In genomic region chr20:25863536-25864325, GRCh38 we compare ENCODE assay signal across 8 cellular contexts.
DNase-seq lines count a peak whose midpoint lies in the region; ATAC-seq, FAIRE-seq and TF ChIP-seq lines count a peak whose summit lies in the region.

No MANE protein-coding gene starts in this region.

- no peak for FAIRE-seq in bronchial epithelial cell (lab: Jason Lieb, UNC)

- H3K27ac ChIP-seq in muscle layer of duodenum (ENCODE audit: low read length) = no peak overlapping the region

- H3K27me3 ChIP-seq in BE2C = peaks cover 12% of the 10 kb centered on the region
- peaks cover 6% of the 10 kb centered on the region for H3K27me3 ChIP-seq in bronchial epithelial cell (ENCODE audit: control insufficient read depth, insufficient read depth, low read length)
- H3K27me3 ChIP-seq in muscle layer of duodenum (ENCODE audit: low read depth, low read length) = peaks cover 24% of the 10 kb centered on the region

- ATAC-seq in GM18873 (IDR thresholded peaks at IDR 0.05; ENCODE audit: low FRiP score, unreplicated experiment) (no peak), GM19467 (IDR thresholded peaks at IDR 0.05; ENCODE audit: unreplicated experiment) (no peak)

- no peak for TF ChIP-seq CTCF in BE2C (IDR thresholded peaks at IDR 0.05; ENCODE audit: low read depth, low read length)
- no peak for TF ChIP-seq CTCF in bronchial epithelial cell (IDR thresholded peaks at IDR 0.05; ENCODE audit: insufficient read depth, low read length, severe bottlenecking)

- H3K4me3 ChIP-seq in BE2C (ENCODE audit: low read depth, low read length) = peak overlapping the region; percentile 57
- H3K4me3 ChIP-seq in bronchial epithelial cell (ENCODE audit: low read depth, low read length) = peak overlapping the region; percentile 36
- H3K4me3 ChIP-seq in muscle layer of duodenum (ENCODE audit: low read depth in 1 of 2, low read length in 2 of 2) = peak overlapping the region; percentile 37 to 60

- no peaks in the 10 kb centered on the region for H3K4me1 ChIP-seq in BE2C
- peaks cover 0 to 43% of the 10 kb centered on the region in 2 donors for H3K4me1 ChIP-seq in muscle layer of duodenum (ENCODE audit: control insufficient read depth in 1 of 2, insufficient read depth in 2 of 2, low read length in 2 of 2)

- DNase-seq in BE2C = no peak
- peak; percentile 24 for DNase-seq in HT-29 (ENCODE audit: low spot score)
- DNase-seq in bronchial epithelial cell (ENCODE audit: low read depth) = peak; percentile 46
- DNase-seq in effector CD8-positive, alpha-beta T cell (lab: John Stamatoyannopoulos, UW) = no peak
- no peak for DNase-seq in HCEC 1CT

- H3K36me3 ChIP-seq in BE2C (no peaks in the 10 kb centered on the region), bronchial epithelial cell (ENCODE audit: control insufficient read depth, insufficient read depth, low read length) (no peaks in the 10 kb centered on the region), muscle layer of duodenum (ENCODE audit: control insufficient read depth in 1 of 2, insufficient read depth in 2 of 2, low read length in 2 of 2) (no peaks in the 10 kb centered on the region)

- H3K9me3 ChIP-seq in BE2C (no peaks in the 10 kb centered on the region), muscle layer of duodenum (ENCODE audit: control insufficient read depth in 1 of 2, low read length in 2 of 2) (no peaks in the 10 kb centered on the region)

Comparison
In these comparisons a context has a peak if more than half of its experiments do, and no peak if none do; other contexts are left out.
1. DNase-seq: peak in HT-29 (single experiment) and bronchial epithelial cell (single experiment); none in BE2C (single experiment), effector CD8-positive, alpha-beta T cell (single experiment) and HCEC 1CT (single experiment).
2. Peak in every context shown above with its lines, with median percentiles within 50 percentile points of each other: H3K4me3 ChIP-seq.